ENCODE assay signal across 16 cellular contexts in genomic region chr2:120994301-120994700, GRCh38.
"Had no signal": no experiment of that assay in that cellular context is flagged by ENCODE, and none has a peak within 500 bp of the region (broad histone marks: within the 10 kb centered on the region; RNA-seq: fewer than 3 reads in every experiment).

No MANE protein-coding gene starts in this region.

- ATAC-seq: effector memory CD8-positive, alpha-beta T cell; gastroesophageal sphincter; left colon; mucosa of descending colon; naive thymus-derived CD8-positive, alpha-beta T cell; stimulated activated effector memory CD8-positive, alpha-beta T cell treated with anti-CD3 and anti-CD28 coated beads, Interleukin-12 subunit alpha, Interleukin-12 subunit beta, amount 100 ng/mL, for 72 hours; stimulated activated naive CD8-positive, alpha-beta T cell treated with anti-CD3 and anti-CD28 coated beads, Interleukin-15, Interleukin-2, amounts not matched to agents 100 U/mL and 50 U/mL, for 24 hours had no signal

- H3K9me3 ChIP-seq: esophagus muscularis mucosa, gastroesophageal sphincter, mucosa of descending colon, suprapubic skin, thyroid gland had no signal

- H3K4me3 Mint-ChIP-seq: effector memory CD8-positive, alpha-beta T cell; naive thymus-derived CD8-positive, alpha-beta T cell; stimulated activated effector memory CD8-positive, alpha-beta T cell treated with anti-CD3 and anti-CD28 coated beads, Interleukin-12 subunit alpha, Interleukin-12 subunit beta, amount 100 ng/mL, for 72 hours; type B pancreatic cell had no signal

- H3K9me3 Mint-ChIP-seq: effector memory CD8-positive, alpha-beta T cell; naive thymus-derived CD8-positive, alpha-beta T cell; stimulated activated effector memory CD8-positive, alpha-beta T cell treated with anti-CD3 and anti-CD28 coated beads, Interleukin-12 subunit alpha, Interleukin-12 subunit beta, amount 100 ng/mL, for 72 hours; type B pancreatic cell had no signal

- H3K27ac Mint-ChIP-seq: effector memory CD8-positive, alpha-beta T cell; naive thymus-derived CD8-positive, alpha-beta T cell; stimulated activated effector memory CD8-positive, alpha-beta T cell treated with anti-CD3 and anti-CD28 coated beads, Interleukin-12 subunit alpha, Interleukin-12 subunit beta, amount 100 ng/mL, for 72 hours; type B pancreatic cell had no signal

- H3K4me1 Mint-ChIP-seq: naive thymus-derived CD8-positive, alpha-beta T cell; stimulated activated effector memory CD8-positive, alpha-beta T cell treated with anti-CD3 and anti-CD28 coated beads, Interleukin-12 subunit alpha, Interleukin-12 subunit beta, amount 100 ng/mL, for 72 hours had no signal

- H3K4me3 ChIP-seq: esophagus muscularis mucosa, gastroesophageal sphincter, hepatocyte, mucosa of descending colon, smooth muscle cell, suprapubic skin, thyroid gland had no signal

- H3K36me3 Mint-ChIP-seq: naive thymus-derived CD8-positive, alpha-beta T cell; stimulated activated effector memory CD8-positive, alpha-beta T cell treated with anti-CD3 and anti-CD28 coated beads, Interleukin-12 subunit alpha, Interleukin-12 subunit beta, amount 100 ng/mL, for 72 hours had no signal

- H3K27me3 ChIP-seq: esophagus muscularis mucosa, gastroesophageal sphincter, hepatocyte, suprapubic skin, thyroid gland had no signal

- H3K36me3 ChIP-seq: thyroid gland had no signal

- H3K27ac ChIP-seq: epithelial cell of prostate, esophagus muscularis mucosa, gastroesophageal sphincter, hepatocyte, suprapubic skin, thyroid gland had no signal

- H3K4me1 ChIP-seq: esophagus muscularis mucosa, gastroesophageal sphincter, suprapubic skin, thyroid gland had no signal

- DNase-seq: effector memory CD8-positive, alpha-beta T cell; left colon; mucosa of descending colon; naive thymus-derived CD8-positive, alpha-beta T cell; stimulated activated CD4-positive, alpha-beta T cell treated with anti-CD3 and anti-CD28 coated beads, Interleukin-4, amount 100 ng/mL, for 1 hour; stimulated activated CD8-positive, alpha-beta memory T cell treated with anti-CD3 and anti-CD28 coated beads, Interleukin-4, amount 100 ng/mL, for 48 hours; stimulated activated naive CD8-positive, alpha-beta T cell treated with anti-CD3 and anti-CD28 coated beads, Interleukin-15, Interleukin-2, amounts not matched to agents 100 U/mL and 50 U/mL, for 24 hours; thyroid gland had no signal
